In the genomic region with DNA sequence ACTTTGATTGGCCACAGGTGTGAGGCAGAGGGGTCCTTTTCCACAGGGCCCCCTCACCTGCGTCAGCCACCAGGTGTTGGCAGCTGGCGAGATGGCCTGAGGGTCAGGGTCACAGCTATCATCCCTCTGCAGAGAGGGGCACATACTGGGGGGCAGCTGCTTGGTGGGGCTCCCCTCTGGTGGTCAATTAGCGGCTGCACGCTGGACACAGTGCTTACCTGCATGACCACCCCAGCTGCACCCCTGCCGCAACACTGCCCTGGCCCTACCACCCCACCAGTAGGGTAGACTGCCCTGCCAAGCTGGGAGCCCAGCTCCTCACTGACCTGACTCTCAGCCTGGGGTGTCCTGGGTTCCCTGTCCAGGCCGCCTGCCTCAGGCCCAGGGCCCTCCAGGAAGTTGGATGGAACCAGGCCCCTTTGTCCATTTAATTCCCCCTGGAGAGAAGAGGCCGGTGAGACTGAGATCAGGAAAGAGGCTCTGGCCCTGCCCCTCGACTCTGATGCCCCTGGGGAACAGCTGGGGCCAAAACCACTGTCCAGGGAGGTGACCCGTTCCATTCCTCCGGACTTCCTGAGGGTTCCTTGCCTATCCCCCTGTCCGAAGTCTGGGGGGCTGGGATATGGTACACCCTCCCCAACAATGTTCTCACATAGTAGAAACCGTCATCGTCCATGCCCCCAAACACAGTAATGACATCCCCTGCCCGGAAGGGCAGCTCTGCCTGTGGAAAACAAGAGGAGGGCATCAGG, we compare ENCODE assay signal across 17 cellular contexts. TPM values are rescaled to one million over a fixed set of nuclear protein-coding genes. Genes with fewer than 3 reads are reported as not detected.
DNase-seq lines count a peak whose midpoint lies in the region; ATAC-seq and TF ChIP-seq lines count a peak whose summit lies in the region.
"Had no signal": no experiment of that assay in that cellular context is flagged by ENCODE, and none has a peak within 500 bp of the region (broad histone marks: within the 10 kb centered on the region; RNA-seq: fewer than 3 reads in every experiment).

No MANE protein-coding gene starts in this region.

- TF ChIP-seq CTCF in KMS-11 (conservative IDR thresholded peaks at IDR 0.05; ENCODE audit: low read depth, low read length) = no peak
- no peak for TF ChIP-seq CTCF in esophagus muscularis mucosa (IDR thresholded peaks at IDR 0.05)
- TF ChIP-seq CTCF in sigmoid colon (IDR thresholded peaks at IDR 0.05) = no peak
- TF ChIP-seq CTCF in OCI-LY7 (conservative IDR thresholded peaks at IDR 0.05; ENCODE audit: low read length) = no peak

- H3K36me3 ChIP-seq in KMS-11 (ENCODE audit: insufficient read depth) = no peaks in the 10 kb centered on the region
- H3K36me3 ChIP-seq in esophagus muscularis mucosa = peaks cover 0 to 49% (median 12%) of the 10 kb centered on the region in 4 donors
- H3K36me3 ChIP-seq in sigmoid colon = peaks cover 0 to 3% (median 0%) of the 10 kb centered on the region in 4 donors
- H3K36me3 ChIP-seq in OCI-LY7 (ENCODE audit: insufficient read depth, low read length) = no peaks in the 10 kb centered on the region
- H3K36me3 ChIP-seq: brain microvascular endothelial cell, heart left ventricle, SJSA1 had no signal

- no peak for ATAC-seq in GM21619 (IDR thresholded peaks at IDR 0.05; ENCODE audit: unreplicated experiment)

- BruUV-seq in OCI-LY7 (replicated peaks; lab: Mats Ljungman, UMichigan) = no TSS peak

- intact Hi-C loops in esophagus muscularis mucosa (cut with DNase I) (no loop called here), sigmoid colon (cut with DNase I) (no loop called here), OCI-LY7 (cut with micrococcal nuclease; ENCODE audit: unreplicated experiment) (loop anchor here (1.0 kb wide), 1 partner anchor 142 kb away; no protein-coding TSS in a partner anchor)

- TF ChIP-seq POLR2A in esophagus muscularis mucosa (IDR thresholded peaks at IDR 0.05; ENCODE audit: low read depth) (no peak), sigmoid colon (IDR thresholded peaks at IDR 0.05) (no peak)

- H2AFZ ChIP-seq in KMS-11 (ENCODE audit: low read depth) (peak overlapping the region; percentile 43; the same call in 1 of the 2 replicates), OCI-LY7 (ENCODE audit: low read length) (no peak overlapping the region)
- H2AFZ ChIP-seq: parathyroid adenoma had no signal

- DNase-seq in activated CD4-positive, CD25-positive, alpha-beta regulatory T cell treated with anti-CD3 and anti-CD28 coated beads, Interleukin-2, amount 50 U/mL, for 72 hours = peak; percentile 29
- DNase-seq in activated CD4-positive, CD25-positive, alpha-beta regulatory T cell (lab: John Stamatoyannopoulos, UW) = no peak
- DNase-seq in esophagus muscularis mucosa (ENCODE audit: extremely low spot score) (peak; percentile 62), sigmoid colon (peak; percentile 64), OCI-LY7 (ENCODE audit: low spot score) (no peak), NCI-H2081 treated with DMSO at 0.1 percent for 48 hours (lab: John Stamatoyannopoulos, UW) (no peak)

- H3K27ac ChIP-seq in KMS-11 = no peak overlapping the region
- H3K27ac ChIP-seq in esophagus muscularis mucosa (replicated peaks in 1 of 4) = no peak overlapping the region
- no peak overlapping the region for H3K27ac ChIP-seq in sigmoid colon
- no peak overlapping the region for H3K27ac ChIP-seq in OCI-LY7 (ENCODE audit: low read depth, low read length, poor library complexity, severe bottlenecking)
- H3K27ac ChIP-seq: brain microvascular endothelial cell, C4-2B, heart left ventricle, parathyroid adenoma, SJSA1, tibial nerve had no signal

- H3K9me3 ChIP-seq in esophagus muscularis mucosa (no peaks in the 10 kb centered on the region), sigmoid colon (no peaks in the 10 kb centered on the region), OCI-LY7 (ENCODE audit: low read length) (no peaks in the 10 kb centered on the region)
- H3K9me3 ChIP-seq: heart left ventricle, SJSA1, tibial nerve had no signal

- no peaks in the 10 kb centered on the region for H4K20me1 ChIP-seq in KMS-11 (ENCODE audit: insufficient read depth)
- no peaks in the 10 kb centered on the region for H4K20me1 ChIP-seq in OCI-LY7 (ENCODE audit: insufficient read depth, low read length)

- H3K4me3 ChIP-seq in KMS-11 (IDR thresholded peaks at IDR 0.05; ENCODE audit: insufficient read depth, low read depth, low read length) (no peak overlapping the region), esophagus muscularis mucosa (no peak overlapping the region), sigmoid colon (no peak overlapping the region), OCI-LY7 (ENCODE audit: low read depth, low read length, poor library complexity, severe bottlenecking) (no peak overlapping the region)
- H3K4me3 ChIP-seq: dorsolateral prefrontal cortex, heart left ventricle, SJSA1, skin epidermis, tibial nerve had no signal

- CTCF ChIA-PET in OCI-LY7 (lab: Charles Lee; ENCODE audit: unreplicated experiment) = no interaction called here

- peaks cover 18% of the 10 kb centered on the region for H3K4me1 ChIP-seq in KMS-11 (ENCODE audit: low read depth, poor library complexity, severe bottlenecking)
- H3K4me1 ChIP-seq in esophagus muscularis mucosa = peaks cover 0 to 6% (median 0%) of the 10 kb centered on the region in 4 donors
- no peaks in the 10 kb centered on the region for H3K4me1 ChIP-seq in sigmoid colon
- H3K4me1 ChIP-seq in OCI-LY7 (ENCODE audit: insufficient read depth, low read length, poor library complexity, severe bottlenecking) = peaks cover 22% of the 10 kb centered on the region
- H3K4me1 ChIP-seq: parathyroid adenoma, SJSA1 had no signal

- TF ChIP-seq EP300 in esophagus muscularis mucosa (IDR thresholded peaks at IDR 0.05) = no peak
- TF ChIP-seq EP300 in sigmoid colon (IDR thresholded peaks at IDR 0.05) = no peak

- no peaks in the 10 kb centered on the region for H3K9me2 ChIP-seq in OCI-LY7 (ENCODE audit: insufficient read depth, low read length)

- no peak overlapping the region for H3K9ac ChIP-seq in KMS-11
- H3K9ac ChIP-seq: parathyroid adenoma had no signal

- H3K4me2 ChIP-seq in KMS-11 = no peak overlapping the region
- no peak overlapping the region for H3K4me2 ChIP-seq in OCI-LY7 (ENCODE audit: low read length)

- WGBS in esophagus muscularis mucosa = 85% methylated on average over 10 of the region's 14 CpGs
- WGBS in sigmoid colon, 2 donors = 91% methylated on average over 14 of the region's 14 CpGs

- H3K79me2 ChIP-seq in KMS-11 (ENCODE audit: insufficient read depth, low read depth) = no peaks in the 10 kb centered on the region
- no peaks in the 10 kb centered on the region for H3K79me2 ChIP-seq in OCI-LY7 (ENCODE audit: insufficient read depth, low read depth, low read length)
- H3K79me2 ChIP-seq: parathyroid adenoma had no signal

- POLR2A ChIA-PET in OCI-LY7 (lab: Charles Lee) = interaction anchor here (0.9 to 1.0 kb wide), 2 partner anchors 9 to 103 kb away, joined by 3 to 5 read pairs; no protein-coding TSS in a partner anchor

- no peaks in the 10 kb centered on the region for H3K27me3 ChIP-seq in KMS-11 (ENCODE audit: insufficient read depth, low read depth)
- no peaks in the 10 kb centered on the region for H3K27me3 ChIP-seq in esophagus muscularis mucosa
- H3K27me3 ChIP-seq in sigmoid colon = no peaks in the 10 kb centered on the region
- H3K27me3 ChIP-seq: brain microvascular endothelial cell, dorsolateral prefrontal cortex, tibial nerve had no signal

RNA-seq across cellular contexts. Expression of a gene that starts 23.7 kb away (rescaled TPM):
- total RNA-seq in esophagus muscularis mucosa (10 to 100 TPM in 3 of 4 donors, 1 to 10 TPM in 1; 10.0 to 19.0 (median 16.0) TPM), sigmoid colon (10 to 100 TPM; 12.5 to 28.4 (median 17.0) TPM), OCI-LY7 (2022) (50.6 and 54.4 TPM in 2 replicates)
- polyA plus RNA-seq in sigmoid colon = 1 to 10 TPM in 2 of 3 donors, under 1 TPM in 1; 0.69 to 7.2 (median 3.6) TPM
- total RNA-seq in OCI-LY7 (2014; rRNA removed; shearing (Covaris generic)) = 24.0 TPM in 2 replicates

RNA-seq across cellular contexts. Expression of a gene that starts 24.2 kb away (rescaled TPM):
- total RNA-seq in esophagus muscularis mucosa = under 1 TPM in 2 of 4 donors, not detected in 2; 0.23 to 0.66 TPM
- under 1 TPM in 1 of 4 donors, not detected in 3; 0.36 TPM for total RNA-seq in sigmoid colon
- under 1 TPM in 1 of 3 donors, not detected in 2; 0.44 TPM for polyA plus RNA-seq in sigmoid colon
- not detected in 2 replicates for total RNA-seq in OCI-LY7 (2014; rRNA removed; shearing (Covaris generic))
- total RNA-seq in OCI-LY7 (2022) = not detected in 2 replicates
- total RNA-seq: activated naive CD8-positive, alpha-beta T cell treated with anti-CD3 and anti-CD28 coated beads for 36 hours; SJSA1; tibial nerve had no signal

RNA-seq across cellular contexts. Expression of a gene that starts 47.1 kb away (rescaled TPM):
- 10 to 100 TPM; 35.3 to 59.6 (median 47.0) TPM for total RNA-seq in esophagus muscularis mucosa
- 10 to 100 TPM; 50.5 to 65.3 (median 57.4) TPM for total RNA-seq in sigmoid colon
- polyA plus RNA-seq in sigmoid colon = 100 to 1,000 TPM in 1 of 3 donors, 10 to 100 TPM in 2; 90.1 to 114 (median 99.3) TPM
- total RNA-seq in OCI-LY7 (2014; rRNA removed; shearing (Covaris generic)) = 41.1 and 56.5 TPM in 2 replicates
- 65.5 and 78.4 TPM in 2 replicates for total RNA-seq in OCI-LY7 (2022)

Comparison
In these comparisons a context has a peak if more than half of its experiments do, and no peak if none do; other contexts are left out.
1. DNase-seq: peak in activated CD4-positive, CD25-positive, alpha-beta regulatory T cell treated with anti-CD3 and anti-CD28 coated beads, Interleukin-2, amount 50 U/mL, for 72 hours (single experiment), esophagus muscularis mucosa (single experiment) and sigmoid colon (single experiment); none in activated CD4-positive, CD25-positive, alpha-beta regulatory T cell (0 of 4), OCI-LY7 (single experiment) and NCI-H2081 treated with DMSO at 0.1 percent for 48 hours (single experiment).